In the genomic region with DNA sequence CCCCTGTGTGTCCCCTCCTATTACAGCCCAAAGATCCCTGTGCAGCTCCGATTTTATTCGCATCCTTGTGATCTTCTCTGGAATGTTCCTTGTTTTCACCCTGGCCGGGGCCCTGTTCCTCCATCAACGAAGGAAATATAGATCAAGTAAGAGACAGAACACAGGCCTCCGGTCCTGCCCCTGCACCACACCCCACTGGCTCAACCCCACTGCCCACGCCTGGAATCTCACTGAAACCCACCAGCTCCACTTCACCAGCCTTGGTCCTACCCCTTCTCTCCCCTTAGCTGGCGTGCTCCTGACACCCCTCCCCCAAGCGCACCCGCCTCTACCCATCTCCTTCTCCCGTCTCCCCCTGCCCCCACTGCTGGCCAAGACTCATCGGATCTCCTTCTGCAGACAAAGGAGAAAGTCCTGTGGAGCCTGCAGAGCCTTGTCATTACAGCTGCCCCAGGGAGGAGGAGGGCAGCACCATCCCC, we compare ENCODE assay signal across 8 cellular contexts. TPM values are rescaled to one million over a fixed set of nuclear protein-coding genes. Genes with fewer than 3 reads are reported as not detected.
A peak's percentile ranks its signal among the peaks of the same experiment; 100 is the strongest.
DNase-seq lines count a peak whose midpoint lies in the region; ATAC-seq and TF ChIP-seq lines count a peak whose summit lies in the region.

No MANE protein-coding gene starts in this region.

- TF ChIP-seq POLR2A in prostate gland (IDR thresholded peaks at IDR 0.05): no peak

- H3K4me3 ChIP-seq in WI38 (ENCODE audit: low read depth, low read length) (peak overlapping the region; percentile 74), foreskin fibroblast (ENCODE audit: low read depth in 1 of 2, low read length in 2 of 2) (peak overlapping the region; percentile 52 to 63), prostate gland (peak overlapping the region; percentile 63), HAP-1 (no peak overlapping the region)

- H3K9me3 ChIP-seq in prostate gland: no peaks in the 10 kb centered on the region
- H3K9me3 ChIP-seq in HAP-1: no peaks in the 10 kb centered on the region

- in situ Hi-C loops in HAP-1 (cut with MboI; ENCODE audit: low sequenced_read_pairs): loop anchor here (10.0 kb wide), 1 partner anchor 386 kb away; no protein-coding TSS in a partner anchor

- ATAC-seq in GM18498 (IDR thresholded peaks at IDR 0.05; ENCODE audit: unreplicated experiment) (peak; percentile 6), GM18858 (IDR thresholded peaks at IDR 0.05; ENCODE audit: unreplicated experiment) (no peak)

- peak overlapping the region; percentile 96 to 99 for H3K27ac ChIP-seq in prostate gland

- 2% methylated on average over 11 of the region's 11 CpGs for WGBS in prostate gland

- H3K36me3 ChIP-seq in prostate gland (no peaks in the 10 kb centered on the region), HAP-1 (replicated peaks) (no peaks in the 10 kb centered on the region)

- H3K27me3 ChIP-seq in prostate gland (replicated peaks; ENCODE audit: insufficient read depth): no peaks in the 10 kb centered on the region
- H3K27me3 ChIP-seq in HAP-1 (ENCODE audit: low read depth): no peaks in the 10 kb centered on the region

- TF ChIP-seq CTCF in WI38 (IDR thresholded peaks at IDR 0.05; ENCODE audit: low read depth, low read length) (no peak), foreskin fibroblast (IDR thresholded peaks at IDR 0.05; ENCODE audit: low read depth, low read length) (no peak), prostate gland (IDR thresholded peaks at IDR 0.05) (no peak)

- intact Hi-C loops in prostate gland (cut with DNase I): loop anchor here (5.0 kb wide), 1 partner anchor 41 kb away; a partner anchor contains a TSS

- peaks cover 20% of the 10 kb centered on the region for H3K4me1 ChIP-seq in prostate gland (replicated peaks)
- H3K4me1 ChIP-seq in HAP-1: peaks cover 8% of the 10 kb centered on the region; the same call in 1 of the 2 replicates

- peak; percentile 12 to 54 for DNase-seq in foreskin fibroblast
- DNase-seq in prostate gland (ENCODE audit: low spot score): no peak
- DNase-seq in NCI-H1436 (lab: John Stamatoyannopoulos, UW): no peak
- DNase-seq in NOMO-1 (lab: John Stamatoyannopoulos, UW; ENCODE audit: unreplicated experiment in 2 of 2): no peak
- no peak for DNase-seq in HAP-1 (ENCODE audit: low spot score in 2 of 2)

RNA-seq across cellular contexts. Expression of a gene that starts 0.9 kb away (rescaled TPM):
- total RNA-seq in prostate gland: 10 to 100 TPM; 31.6 to 39.9 TPM

RNA-seq across cellular contexts. Expression of a gene that starts 6.2 kb away (rescaled TPM):
- 1 to 10 TPM; 1.5 to 2.5 TPM for total RNA-seq in prostate gland

RNA-seq across cellular contexts. Expression of a gene that starts 19.6 kb away (rescaled TPM):
- 1 to 10 TPM; 6.3 to 8.5 TPM for total RNA-seq in prostate gland

RNA-seq across cellular contexts. Expression of a gene that starts 42.2 kb away (rescaled TPM):
- total RNA-seq in prostate gland: 10 to 100 TPM; 70.3 to 80.2 TPM

RNA-seq across cellular contexts. Expression of a gene that starts 43.0 kb away (rescaled TPM):
- total RNA-seq in prostate gland: 10 to 100 TPM; 86.7 to 99.0 TPM

Comparison
In these comparisons a context has a peak if more than half of its experiments do, and no peak if none do; other contexts are left out.
1. DNase-seq: peak in foreskin fibroblast (2 of 2); none in prostate gland (single experiment), NCI-H1436 (single experiment), NOMO-1 (0 of 2) and HAP-1 (0 of 2).